ENCODE assay signal across 8 cellular contexts in genomic region chr16:68470461-68471150, GRCh38. TPM values are rescaled to one million over a fixed set of nuclear protein-coding genes. Genes with fewer than 3 reads are reported as not detected.
DNase-seq lines count a peak whose midpoint lies in the region; ATAC-seq and TF ChIP-seq lines count a peak whose summit lies in the region.

No MANE protein-coding gene starts in this region.

- H3K27ac ChIP-seq in lower lobe of right lung, result peak overlapping the region; percentile 82

- no peaks in the 10 kb centered on the region for H3K36me3 ChIP-seq in lower lobe of right lung

- H3K4me3 Mint-ChIP-seq in activated CD8-positive, alpha-beta memory T cell treated with anti-CD3 and anti-CD28 coated beads, Interleukin-2, amount 10 ng/mL, durations not matched to agents 7 days and 5 days, result peak overlapping the region; percentile 70
- H3K4me3 Mint-ChIP-seq in type B pancreatic cell, result no peak overlapping the region

- CTCF ChIA-PET in activated CD8-positive, alpha-beta memory T cell treated with anti-CD3 and anti-CD28 coated beads, Interleukin-2, amount 10 ng/mL, durations not matched to agents 7 days and 5 days (lab: Charles Lee), result interaction anchor here (0.7 to 4.2 kb wide), 10 partner anchors 9 to 209 kb away, joined by 3 to 24 read pairs (median 4); no protein-coding TSS in a partner anchor

- peak overlapping the region; percentile 34 for H3K4me3 ChIP-seq in lower lobe of right lung

- H3K27me3 ChIP-seq in lower lobe of right lung (ENCODE audit: low read depth), result no peaks in the 10 kb centered on the region

- intact Hi-C loops in lower lobe of right lung (cut with DNase I), result no loop called here

- DNase-seq in GF-D8 (lab: John Stamatoyannopoulos, UW) (peak; percentile 78), lower lobe of right lung (peak; percentile 63), SW 1271 (lab: John Stamatoyannopoulos, UW) (no peak), hepatic stellate cell (ENCODE audit: low spot score) (no peak), type B pancreatic cell (ENCODE audit: extremely low spot score, unreplicated experiment) (no peak)
- peak; percentile 45 for DNase-seq in activated CD8-positive, alpha-beta memory T cell treated with anti-CD3 and anti-CD28 coated beads, Interleukin-2, amount 10 ng/mL, durations not matched to agents 7 days and 5 days

- no peaks in the 10 kb centered on the region for H3K36me3 Mint-ChIP-seq in activated CD8-positive, alpha-beta memory T cell treated with anti-CD3 and anti-CD28 coated beads, Interleukin-2, amount 10 ng/mL, durations not matched to agents 7 days and 5 days
- H3K36me3 Mint-ChIP-seq in type B pancreatic cell, result no peaks in the 10 kb centered on the region

- TF ChIP-seq CTCF in lower lobe of right lung (IDR thresholded peaks at IDR 0.05) (no peak), type B pancreatic cell (conservative IDR thresholded peaks at IDR 0.05) (no peak)

- peaks cover 34% of the 10 kb centered on the region for H3K4me1 Mint-ChIP-seq in activated CD8-positive, alpha-beta memory T cell treated with anti-CD3 and anti-CD28 coated beads, Interleukin-2, amount 10 ng/mL, durations not matched to agents 7 days and 5 days
- peaks cover 20% of the 10 kb centered on the region for H3K4me1 Mint-ChIP-seq in type B pancreatic cell (ENCODE audit: unreplicated experiment)

- ATAC-seq in GM19372 (IDR thresholded peaks at IDR 0.05; ENCODE audit: low read depth, unreplicated experiment) (peak; percentile 94), HG03378 (IDR thresholded peaks at IDR 0.05; ENCODE audit: unreplicated experiment) (peak; percentile 87), lower lobe of right lung (peak; percentile 82 to 90)
- ATAC-seq in activated CD8-positive, alpha-beta memory T cell treated with anti-CD3 and anti-CD28 coated beads, Interleukin-2, amount 10 ng/mL, durations not matched to agents 7 days and 5 days, result peak; percentile 60

- H3K4me1 ChIP-seq in lower lobe of right lung, result peaks cover 66% of the 10 kb centered on the region

- no peaks in the 10 kb centered on the region for H3K27me3 Mint-ChIP-seq in activated CD8-positive, alpha-beta memory T cell treated with anti-CD3 and anti-CD28 coated beads, Interleukin-2, amount 10 ng/mL, durations not matched to agents 7 days and 5 days
- H3K27me3 Mint-ChIP-seq in type B pancreatic cell, result no peaks in the 10 kb centered on the region

- H3K27ac Mint-ChIP-seq in activated CD8-positive, alpha-beta memory T cell treated with anti-CD3 and anti-CD28 coated beads, Interleukin-2, amount 10 ng/mL, durations not matched to agents 7 days and 5 days, result peak overlapping the region; percentile 86
- H3K27ac Mint-ChIP-seq in type B pancreatic cell, result no peak overlapping the region

- no peaks in the 10 kb centered on the region for H3K9me3 ChIP-seq in lower lobe of right lung

- no peaks in the 10 kb centered on the region for H3K9me3 Mint-ChIP-seq in activated CD8-positive, alpha-beta memory T cell treated with anti-CD3 and anti-CD28 coated beads, Interleukin-2, amount 10 ng/mL, durations not matched to agents 7 days and 5 days (ENCODE audit: low read depth)
- H3K9me3 Mint-ChIP-seq in type B pancreatic cell, result no peaks in the 10 kb centered on the region

RNA-seq across cellular contexts. Expression of gene SMPD3, which starts 22.3 kb away (rescaled TPM):
- total RNA-seq in activated CD8-positive, alpha-beta memory T cell treated with anti-CD3 and anti-CD28 coated beads, Interleukin-2, amount 10 ng/mL, durations not matched to agents 7 days and 5 days, result 1 to 10 TPM; 7.7 to 7.9 TPM
- total RNA-seq in lower lobe of right lung (3.6 TPM), type B pancreatic cell (ENCODE audit: low replicate concordance) (4.5 and 9.8 TPM in 2 replicates)

Comparison
In these comparisons a context has a peak if more than half of its experiments do, and no peak if none do; other contexts are left out.
1. DNase-seq: peak in GF-D8 (single experiment), activated CD8-positive, alpha-beta memory T cell treated with anti-CD3 and anti-CD28 coated beads, Interleukin-2, amount 10 ng/mL, durations not matched to agents 7 days and 5 days (single experiment) and lower lobe of right lung (single experiment); none in SW 1271 (0 of 2), hepatic stellate cell (single experiment) and type B pancreatic cell (single experiment).
2. Peak in every context shown above with its lines, with median percentiles within 50 percentile points of each other: ATAC-seq.